Comparison of ENCODE assay signal across 2 cellular contexts in the genomic region with DNA sequence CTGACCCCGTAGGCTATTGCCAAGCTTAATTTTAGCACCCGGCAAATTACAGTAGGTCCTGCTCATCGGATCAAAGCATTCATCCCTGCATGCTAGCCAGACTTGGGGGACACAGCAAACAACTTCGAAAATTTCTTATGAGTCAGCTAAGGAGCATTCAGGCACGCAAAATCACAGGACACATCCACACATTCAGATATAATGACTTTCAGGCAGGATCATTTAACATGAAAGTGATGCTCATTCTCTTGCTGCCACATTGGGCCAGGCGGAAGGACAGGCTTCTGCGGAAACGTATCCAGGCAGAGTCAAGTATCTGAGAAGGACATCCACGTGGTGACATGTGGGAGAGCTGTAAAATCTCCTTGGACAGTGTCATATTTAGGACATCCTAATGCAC.
TF ChIP-seq lines count a peak whose summit lies in the region.

No MANE protein-coding gene starts in this region.

TF ChIP-seq in A549, 52 proteins besides CTCF, POLR2A, EP300 and RAD21 (continued from another document):
- TF ChIP-seq, protein P1, sequence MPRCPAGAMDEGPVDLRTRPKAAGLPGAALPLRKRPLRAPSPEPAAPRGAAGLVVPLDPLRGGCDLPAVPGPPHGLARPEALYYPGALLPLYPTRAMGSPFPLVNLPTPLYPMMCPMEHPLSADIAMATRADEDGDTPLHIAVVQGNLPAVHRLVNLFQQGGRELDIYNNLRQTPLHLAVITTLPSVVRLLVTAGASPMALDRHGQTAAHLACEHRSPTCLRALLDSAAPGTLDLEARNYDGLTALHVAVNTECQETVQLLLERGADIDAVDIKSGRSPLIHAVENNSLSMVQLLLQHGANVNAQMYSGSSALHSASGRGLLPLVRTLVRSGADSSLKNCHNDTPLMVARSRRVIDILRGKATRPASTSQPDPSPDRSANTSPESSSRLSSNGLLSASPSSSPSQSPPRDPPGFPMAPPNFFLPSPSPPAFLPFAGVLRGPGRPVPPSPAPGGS (IDR thresholded peaks at IDR 0.05) = no peak
- TF ChIP-seq CHD4 (IDR thresholded peaks at IDR 0.05; ENCODE audit: borderline replicate concordance) = no peak
- no peak for TF ChIP-seq TP53 (CRISPR knock-in tag; IDR thresholded peaks at IDR 0.05)
- no peak for TF ChIP-seq FOSL2 (IDR thresholded peaks at IDR 0.05)
- TF ChIP-seq FOSL2 (CRISPR knock-in tag; IDR thresholded peaks at IDR 0.05) = no peak
- no peak for TF ChIP-seq SMC3 (IDR thresholded peaks at IDR 0.05)
- TF ChIP-seq NR3C1 (IDR thresholded peaks at IDR 0.05) = no peak
- no peak for TF ChIP-seq KDM1A (IDR thresholded peaks at IDR 0.05; ENCODE audit: low read depth)
- TF ChIP-seq ELK1 (IDR thresholded peaks at IDR 0.05; ENCODE audit: low read depth, low read length) = no peak
- no peak for TF ChIP-seq EHF (CRISPR knock-in tag; IDR thresholded peaks at IDR 0.05)
- TF ChIP-seq USF2 (IDR thresholded peaks at IDR 0.05) = no peak
- TF ChIP-seq CBX2 (IDR thresholded peaks at IDR 0.05; ENCODE audit: borderline replicate concordance, low read depth) = no peak
- no peak for TF ChIP-seq HOXA7 (CRISPR knock-in tag; IDR thresholded peaks at IDR 0.05)
- TF ChIP-seq HOXB13 (CRISPR knock-in tag; IDR thresholded peaks at IDR 0.05; ENCODE audit: low read depth) = no peak
- no peak for TF ChIP-seq PHF8 (IDR thresholded peaks at IDR 0.05; ENCODE audit: borderline replicate concordance, low read depth)
- TF ChIP-seq ZSCAN20 (CRISPR knock-in tag; IDR thresholded peaks at IDR 0.05) = no peak
- TF ChIP-seq ZC3H11A (IDR thresholded peaks at IDR 0.05) = no peak
- TF ChIP-seq HDAC2 (IDR thresholded peaks at IDR 0.05) = no peak
- TF ChIP-seq NFE2L2 (conservative IDR thresholded peaks at IDR 0.05; ENCODE audit: low read length) = no peak
- no peak for TF ChIP-seq TFCP2L1 (CRISPR knock-in tag; IDR thresholded peaks at IDR 0.05)

TF ChIP-seq in neural cell, 6 proteins besides CTCF, POLR2A, EP300 and RAD21 (continued from another document):
- TF ChIP-seq REST (IDR thresholded peaks at IDR 0.05; ENCODE audit: borderline replicate concordance) (no peak), SMC3 (conservative IDR thresholded peaks at IDR 0.05; ENCODE audit: poor library complexity) (no peak), EZH2 (IDR thresholded peaks at IDR 0.05; ENCODE audit: borderline replicate concordance, insufficient read depth, low read length, poor library complexity, severe bottlenecking) (no peak)
